2 cellular contexts compared by ENCODE assay signal in genomic region chr18:27824841-27825720, GRCh38.
TF ChIP-seq lines count a peak whose summit lies in the region.

No MANE protein-coding gene starts in this region.

TF ChIP-seq in WTC11, 78 proteins besides CTCF, POLR2A, EP300 and RAD21 (continued from another document):
- TF ChIP-seq HMGXB4 (CRISPR knock-in tag; IDR thresholded peaks at IDR 0.05): no peak
- TF ChIP-seq MXD4 (CRISPR knock-in tag; IDR thresholded peaks at IDR 0.05; ENCODE audit: borderline replicate concordance): no peak
- TF ChIP-seq, protein P1, sequence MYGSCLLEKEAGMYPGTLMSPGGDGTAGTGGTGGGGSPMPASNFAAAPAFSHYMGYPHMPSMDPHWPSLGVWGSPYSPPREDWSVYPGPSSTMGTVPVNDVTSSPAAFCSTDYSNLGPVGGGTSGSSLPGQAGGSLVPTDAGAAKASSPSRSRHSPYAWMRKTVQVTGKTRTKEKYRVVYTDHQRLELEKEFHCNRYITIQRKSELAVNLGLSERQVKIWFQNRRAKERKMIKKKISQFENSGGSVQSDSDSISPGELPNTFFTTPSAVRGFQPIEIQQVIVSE (CRISPR knock-in tag; IDR thresholded peaks at IDR 0.05; ENCODE audit: borderline replicate concordance): no peak
- no peak for TF ChIP-seq FOXK1 (CRISPR knock-in tag; IDR thresholded peaks at IDR 0.05)
- no peak for TF ChIP-seq ATF1 (CRISPR knock-in tag; IDR thresholded peaks at IDR 0.05)
- no peak for TF ChIP-seq SMAD4 (CRISPR knock-in tag; IDR thresholded peaks at IDR 0.05)
- TF ChIP-seq, protein P2, sequence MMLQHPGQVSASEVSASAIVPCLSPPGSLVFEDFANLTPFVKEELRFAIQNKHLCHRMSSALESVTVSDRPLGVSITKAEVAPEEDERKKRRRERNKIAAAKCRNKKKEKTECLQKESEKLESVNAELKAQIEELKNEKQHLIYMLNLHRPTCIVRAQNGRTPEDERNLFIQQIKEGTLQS (CRISPR knock-in tag; conservative IDR thresholded peaks at IDR 0.05): no peak
- no peak for TF ChIP-seq ZNF512 (CRISPR knock-in tag; IDR thresholded peaks at IDR 0.05; ENCODE audit: borderline replicate concordance)
- no peak for TF ChIP-seq ETV6 (CRISPR knock-in tag; IDR thresholded peaks at IDR 0.05)

TF ChIP-seq in neural cell, 6 proteins besides CTCF, POLR2A, EP300 and RAD21:
- peak; percentile 97 for TF ChIP-seq REST (IDR thresholded peaks at IDR 0.05; ENCODE audit: borderline replicate concordance)
- no peak for TF ChIP-seq MXI1 (conservative IDR thresholded peaks at IDR 0.05; ENCODE audit: poor library complexity, severe bottlenecking)
- TF ChIP-seq SMC3 (conservative IDR thresholded peaks at IDR 0.05; ENCODE audit: poor library complexity): no peak
- TF ChIP-seq POLR2AphosphoS5 (IDR thresholded peaks at IDR 0.05): peak; percentile 82
- no peak for TF ChIP-seq TAF1 (IDR thresholded peaks at IDR 0.05; ENCODE audit: low read depth)
- TF ChIP-seq EZH2 (IDR thresholded peaks at IDR 0.05; ENCODE audit: borderline replicate concordance, insufficient read depth, low read length, poor library complexity, severe bottlenecking): no peak
